ENCODE assay signal across 19 cellular contexts in genomic region chr16:22632621-22633020, GRCh38.
DNase-seq lines count a peak whose midpoint lies in the region.
"Had no signal": no experiment of that assay in that cellular context is flagged by ENCODE, and none has a peak within 500 bp of the region (broad histone marks: within the 10 kb centered on the region; RNA-seq: fewer than 3 reads in every experiment).

No MANE protein-coding gene starts in this region.

- H3K27ac ChIP-seq in iPS-20b (ENCODE audit: low read length) = peak overlapping the region; percentile 68
- H3K27ac ChIP-seq: 22Rv1, A549, C4-2B, GM23248 had no signal

- peaks cover 41% of the 10 kb centered on the region for H3K4me1 ChIP-seq in iPS-20b (ENCODE audit: insufficient read depth, low read length)
- H3K4me1 ChIP-seq: A549 had no signal

- DNase-seq in NCI-H82 (lab: John Stamatoyannopoulos, UW) (peak; percentile 18), NCI-H82 treated with DMSO at 0.1 percent for 48 hours (lab: John Stamatoyannopoulos, UW; ENCODE audit: unreplicated experiment) (no peak), SK-MEL-5 (ENCODE audit: low read depth, low spot score) (peak; percentile 85), T-helper 9 cell (no peak), pons (ENCODE audit: low spot score) (no peak), NOMO-1 (lab: John Stamatoyannopoulos, UW; ENCODE audit: unreplicated experiment in 2 of 2) (no peak)
- DNase-seq: AML-193; Calu3; CD4-positive, alpha-beta T cell; DND-41; EL; GM23248; H7; IMR-90 had no signal

- H3K27me3 ChIP-seq in iPS-20b (ENCODE audit: insufficient read depth, low read length) = no peaks in the 10 kb centered on the region

- no peak overlapping the region for H3K4me3 ChIP-seq in iPS-20b (ENCODE audit: low read length)
- H3K4me3 ChIP-seq: A549, GM23248, K562 had no signal

- peak overlapping the region; percentile 18; the same call in 1 of the 2 replicates for H3K9ac ChIP-seq in iPS-20b (ENCODE audit: low read depth, low read length)
- H3K9ac ChIP-seq: GM23248 had no signal

- no peaks in the 10 kb centered on the region for H3K9me3 ChIP-seq in iPS-20b (ENCODE audit: insufficient read depth, low read depth, low read length)
- H3K9me3 ChIP-seq: A549 had no signal

- no peaks in the 10 kb centered on the region for H3K36me3 ChIP-seq in iPS-20b (ENCODE audit: insufficient read depth, low read depth, low read length)

- in situ Hi-C loops in SK-MEL-5 (cut with HindIII; ENCODE audit: low pct_unique_long_range_greater_than_20kb, low sequenced_read_pairs) = no loop called here

Comparison
In these comparisons a context has a peak if more than half of its experiments do, and no peak if none do; other contexts are left out.
1. DNase-seq: peak in NCI-H82 (single experiment) and SK-MEL-5 (single experiment); none in NCI-H82 treated with DMSO at 0.1 percent for 48 hours (single experiment), T-helper 9 cell (single experiment), pons (single experiment) and NOMO-1 (0 of 2).